Comparison of ENCODE assay signal across 1 cellular context in the genomic region with DNA sequence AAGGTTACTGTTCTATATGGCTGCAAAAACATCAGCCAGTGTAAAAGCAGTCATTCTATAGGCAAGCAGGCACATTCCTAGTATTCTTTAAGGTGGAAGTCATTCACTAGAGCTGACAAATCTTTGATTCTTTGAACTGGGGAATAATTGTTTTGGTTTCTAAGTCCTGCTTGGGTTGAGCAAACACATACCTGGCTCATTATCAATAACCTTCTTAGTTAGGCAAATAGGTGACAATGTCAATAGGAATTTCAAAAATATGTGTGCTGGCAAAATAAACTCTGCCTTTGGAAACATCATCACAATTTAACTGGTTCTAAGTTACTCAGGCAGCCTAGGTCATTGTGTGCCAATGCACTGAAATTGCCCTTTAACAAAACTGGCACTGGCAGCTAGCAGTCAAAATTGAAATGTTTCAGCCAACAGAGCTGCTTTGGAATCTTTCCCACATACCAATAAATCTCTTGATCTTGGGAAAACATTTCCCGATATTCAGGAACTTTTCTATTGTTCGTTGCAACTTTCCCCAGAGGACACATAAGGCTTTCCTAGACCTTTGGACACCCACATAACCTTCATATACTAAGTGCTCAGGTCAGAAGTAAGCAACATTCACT.
A peak's percentile ranks its signal among the peaks of the same experiment; 100 is the strongest.
TF ChIP-seq lines count a peak whose summit lies in the region.

No MANE protein-coding gene starts in this region.

TF ChIP-seq in endothelial cell of umbilical vein, 7 proteins besides CTCF, POLR2A, EP300 and RAD21:
- TF ChIP-seq FOS (IDR thresholded peaks at IDR 0.05; ENCODE audit: borderline replicate concordance, insufficient read depth, low read length) (no peak), MYC (IDR thresholded peaks at IDR 0.05; ENCODE audit: low read depth, low read length) (no peak), JUN (IDR thresholded peaks at IDR 0.05; ENCODE audit: borderline replicate concordance, insufficient read depth, insufficient read length, low read depth) (peak; percentile 20), MAX (IDR thresholded peaks at IDR 0.05; ENCODE audit: insufficient read depth, insufficient read length) (no peak)
